29 cellular contexts compared by ENCODE assay signal in the genomic region with DNA sequence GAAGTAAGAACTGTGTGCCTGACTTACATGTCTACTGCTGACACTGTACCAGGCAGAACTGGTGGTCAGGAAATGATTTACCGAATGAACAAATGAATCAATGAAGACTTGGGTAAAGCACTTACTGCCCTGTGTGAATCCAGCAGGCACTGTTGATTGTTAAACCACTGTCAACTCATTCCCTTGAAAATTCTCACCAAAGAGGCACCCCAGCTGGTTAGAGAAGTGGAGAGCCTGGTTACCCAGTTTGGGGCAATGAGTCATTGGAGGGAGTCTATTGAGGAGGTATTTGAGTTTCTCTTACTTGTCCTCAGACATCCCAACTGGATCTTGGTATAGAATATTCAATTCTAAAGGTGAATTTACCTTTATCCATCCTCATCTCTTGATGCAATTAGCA.
"Had no signal": no experiment of that assay in that cellular context is flagged by ENCODE, and none has a peak within 500 bp of the region (broad histone marks: within the 10 kb centered on the region; RNA-seq: fewer than 3 reads in every experiment).

No MANE protein-coding gene starts in this region.

- H3K27me3 Mint-ChIP-seq: activated T-cell treated with anti-CD3 and anti-CD28 coated beads, Interleukin-2, amount 50 U/mL, for 24 hours had no signal

- H3K27me3 ChIP-seq: MG63, SJSA1 had no signal

- H3K4me3 Mint-ChIP-seq: activated CD8-positive, alpha-beta memory T cell treated with anti-CD3 and anti-CD28 coated beads, Interleukin-2, amount 10 ng/mL, durations not matched to agents 7 days and 5 days; activated naive CD8-positive, alpha-beta T cell treated with anti-CD3 and anti-CD28 coated beads, Interleukin-2, amount 50 U/mL, for 24 hours; activated T-cell treated with anti-CD3 and anti-CD28 coated beads, Interleukin-2, amount 50 U/mL, for 24 hours; activated T-helper 1 cell treated with anti-CD3 and anti-CD28 coated beads, Interleukin-12 subunit alpha, Interleukin-12 subunit beta, Interleukin-2, Interleukin-4 antibody, amounts not matched to agents 30 ng/mL and 10 ng/mL and 1 ng/mL, durations not matched to agents 14 hours and 24 hours and 36 hours; brain; WTC11 had no signal

- DNase-seq: activated CD4-positive, alpha-beta T cell treated with anti-CD3 and anti-CD28 coated beads for 48 hours; activated CD4-positive, alpha-beta T cell treated with anti-CD3 and anti-CD28 coated beads, Interleukin-2, amount 50 U/mL, for 48 hours; activated CD4-positive, CD25-positive, alpha-beta regulatory T cell treated with anti-CD3 and anti-CD28 coated beads, Interleukin-2, amount 50 U/mL, for 72 hours; activated CD8-positive, alpha-beta memory T cell treated with anti-CD3 and anti-CD28 coated beads, Interleukin-2, amount 10 ng/mL, durations not matched to agents 7 days and 5 days; activated effector memory CD4-positive, alpha-beta T cell treated with anti-CD3 and anti-CD28 coated beads, Interleukin-2, amount 50 U/mL, for 16 hours; activated naive CD4-positive, alpha-beta T cell treated with Interleukin-2 at 50 U/mL for 16 hours; activated naive CD8-positive, alpha-beta T cell treated with anti-CD3 and anti-CD28 coated beads, Interleukin-2, amount 50 U/mL, for 24 hours; activated T-cell treated with anti-CD3 and anti-CD28 coated beads, Interleukin-2, amount 50 U/mL, for 24 hours; amniotic stem cell; MG63; NCI-H1105; NCI-H1694 treated with DMSO at 0.1 percent for 48 hours; NCI-H2029 treated with DMSO at 0.1 percent for 48 hours; NCI-H510A; NCI-H526 treated with DMSO at 0.1 percent for 48 hours; NCI-H82; NK-92 treated with Interleukin-12 subunit alpha and Interleukin-12 subunit beta, amount 100 ng/mL, for 24 hours; OCI-M1; Right ventricle myocardium superior; RPMI8226; SW 1271 had no signal

- H3K9me3 Mint-ChIP-seq: activated T-cell treated with anti-CD3 and anti-CD28 coated beads, Interleukin-2, amount 50 U/mL, for 24 hours; WTC11 had no signal

- H3K36me3 Mint-ChIP-seq: activated CD8-positive, alpha-beta memory T cell treated with anti-CD3 and anti-CD28 coated beads, Interleukin-2, amount 10 ng/mL, durations not matched to agents 7 days and 5 days; brain; WTC11 had no signal

- H3K27ac ChIP-seq: SJSA1 had no signal

- ATAC-seq: activated CD8-positive, alpha-beta memory T cell treated with anti-CD3 and anti-CD28 coated beads, Interleukin-2, amount 10 ng/mL, durations not matched to agents 7 days and 5 days; activated naive CD4-positive, alpha-beta T cell treated with anti-CD3 and anti-CD28 coated beads, Interleukin-2, amount 50 U/mL, for 72 hours; activated naive CD8-positive, alpha-beta T cell treated with anti-CD3 and anti-CD28 coated beads, Interleukin-2, amount 50 U/mL, for 24 hours; K562; Panc1; SK-N-SH treated with all-trans-retinoic acid at 6 μM for 48 hours; WTC11 had no signal

- H3K4me3 ChIP-seq: K562, MG63, SJSA1 had no signal

- H3K27ac Mint-ChIP-seq: activated CD8-positive, alpha-beta memory T cell treated with anti-CD3 and anti-CD28 coated beads, Interleukin-2, amount 10 ng/mL, durations not matched to agents 7 days and 5 days; activated naive CD4-positive, alpha-beta T cell treated with anti-CD3 and anti-CD28 coated beads, Interleukin-2, amount 50 U/mL, for 72 hours; activated naive CD8-positive, alpha-beta T cell treated with anti-CD3 and anti-CD28 coated beads, Interleukin-2, amount 50 U/mL, for 24 hours; activated T-cell treated with anti-CD3 and anti-CD28 coated beads, Interleukin-2, amount 50 U/mL, for 24 hours; activated T-helper 1 cell treated with anti-CD3 and anti-CD28 coated beads, Interleukin-12 subunit alpha, Interleukin-12 subunit beta, Interleukin-2, Interleukin-4 antibody, amounts not matched to agents 30 ng/mL and 10 ng/mL and 1 ng/mL, durations not matched to agents 14 hours and 24 hours and 36 hours; WTC11 had no signal

- H3K9me3 ChIP-seq: MG63, SJSA1 had no signal

- H3K36me3 ChIP-seq: MG63, SJSA1 had no signal
